16 cellular contexts compared by ENCODE assay signal in genomic region chr12:120843472-120843871, GRCh38.
"Had no signal": no experiment of that assay in that cellular context is flagged by ENCODE, and none has a peak within 500 bp of the region (broad histone marks: within the 10 kb centered on the region; RNA-seq: fewer than 3 reads in every experiment).

No MANE protein-coding gene starts in this region.

- DNase-seq: activated CD4-positive, alpha-beta memory T cell treated with anti-CD3 and anti-CD28 coated beads, Interleukin-2, amount 10 ng/mL, durations not matched to agents 7 days and 5 days; activated CD8-positive, alpha-beta memory T cell treated with anti-CD3 and anti-CD28 coated beads, Interleukin-2, amount 50 U/mL, for 48 hours; activated naive CD8-positive, alpha-beta T cell treated with anti-CD3 and anti-CD28 coated beads, Interleukin-2, amount 10 ng/mL, durations not matched to agents 7 days and 5 days; activated T-cell treated with anti-CD3 and anti-CD28 coated beads, Interleukin-2, amount 50 U/mL, for 72 hours; colonic mucosa; effector CD4-positive, alpha-beta T cell; testis; upper lobe of right lung; WERI-Rb-1 had no signal

- ATAC-seq: activated T-cell treated with anti-CD3 and anti-CD28 coated beads, Interleukin-2, amount 50 U/mL, for 72 hours; sciatic nerve; upper lobe of right lung had no signal

- H3K9me3 ChIP-seq: colonic mucosa, esophagus muscularis mucosa, testis, upper lobe of right lung had no signal

- H3K27ac Mint-ChIP-seq: activated CD4-positive, alpha-beta memory T cell treated with anti-CD3 and anti-CD28 coated beads, Interleukin-2, amount 10 ng/mL, durations not matched to agents 7 days and 5 days; activated naive CD8-positive, alpha-beta T cell treated with anti-CD3 and anti-CD28 coated beads, Interleukin-2, amount 10 ng/mL, durations not matched to agents 7 days and 5 days; activated T-cell treated with anti-CD3 and anti-CD28 coated beads, Interleukin-2, amount 50 U/mL, for 72 hours; stimulated activated naive CD8-positive, alpha-beta T cell treated with anti-CD3 and anti-CD28 coated beads, Interleukin-15, Interleukin-2, amounts not matched to agents 100 ng/mL and 50 ng/mL, for 24 hours; T-helper 1 cell treated with Interleukin-12 subunit alpha and Interleukin-12 subunit beta and Interleukin-4 antibody, amounts not matched to agents 30 μg/mL and 1 μg/mL, for 36 hours had no signal

- H3K27me3 Mint-ChIP-seq: activated CD4-positive, alpha-beta memory T cell treated with anti-CD3 and anti-CD28 coated beads, Interleukin-2, amount 10 ng/mL, durations not matched to agents 7 days and 5 days; activated naive CD8-positive, alpha-beta T cell treated with anti-CD3 and anti-CD28 coated beads, Interleukin-2, amount 10 ng/mL, durations not matched to agents 7 days and 5 days; stimulated activated naive CD8-positive, alpha-beta T cell treated with anti-CD3 and anti-CD28 coated beads, Interleukin-15, Interleukin-2, amounts not matched to agents 100 ng/mL and 50 ng/mL, for 24 hours had no signal

- H3K27ac ChIP-seq: colonic mucosa, esophagus muscularis mucosa, testis, upper lobe of right lung, WERI-Rb-1 had no signal

- H3K27me3 ChIP-seq: colonic mucosa, esophagus muscularis mucosa, testis, upper lobe of right lung had no signal

- H3K4me3 ChIP-seq: colonic mucosa, esophagus muscularis mucosa, testis, upper lobe of right lung had no signal

- H3K9me3 Mint-ChIP-seq: activated CD4-positive, alpha-beta memory T cell treated with anti-CD3 and anti-CD28 coated beads, Interleukin-2, amount 10 ng/mL, durations not matched to agents 7 days and 5 days; activated naive CD8-positive, alpha-beta T cell treated with anti-CD3 and anti-CD28 coated beads, Interleukin-2, amount 10 ng/mL, durations not matched to agents 7 days and 5 days; activated T-cell treated with anti-CD3 and anti-CD28 coated beads, Interleukin-2, amount 50 U/mL, for 72 hours; neural crest cell; stimulated activated naive CD8-positive, alpha-beta T cell treated with anti-CD3 and anti-CD28 coated beads, Interleukin-15, Interleukin-2, amounts not matched to agents 100 ng/mL and 50 ng/mL, for 24 hours; T-helper 1 cell treated with Interleukin-12 subunit alpha and Interleukin-12 subunit beta and Interleukin-4 antibody, amounts not matched to agents 30 μg/mL and 1 μg/mL, for 36 hours had no signal

- FAIRE-seq: astrocyte, bronchial epithelial cell had no signal

- H3K36me3 ChIP-seq: colonic mucosa, upper lobe of right lung, WERI-Rb-1 had no signal

- H3K4me3 Mint-ChIP-seq: activated CD4-positive, alpha-beta memory T cell treated with anti-CD3 and anti-CD28 coated beads, Interleukin-2, amount 10 ng/mL, durations not matched to agents 7 days and 5 days; activated naive CD8-positive, alpha-beta T cell treated with anti-CD3 and anti-CD28 coated beads, Interleukin-2, amount 10 ng/mL, durations not matched to agents 7 days and 5 days; activated T-cell treated with anti-CD3 and anti-CD28 coated beads, Interleukin-2, amount 50 U/mL, for 72 hours; neural crest cell; stimulated activated naive CD8-positive, alpha-beta T cell treated with anti-CD3 and anti-CD28 coated beads, Interleukin-15, Interleukin-2, amounts not matched to agents 100 ng/mL and 50 ng/mL, for 24 hours; T-helper 1 cell treated with Interleukin-12 subunit alpha and Interleukin-12 subunit beta and Interleukin-4 antibody, amounts not matched to agents 30 μg/mL and 1 μg/mL, for 36 hours had no signal
